ENCODE assay signal across 8 cellular contexts in the genomic region with DNA sequence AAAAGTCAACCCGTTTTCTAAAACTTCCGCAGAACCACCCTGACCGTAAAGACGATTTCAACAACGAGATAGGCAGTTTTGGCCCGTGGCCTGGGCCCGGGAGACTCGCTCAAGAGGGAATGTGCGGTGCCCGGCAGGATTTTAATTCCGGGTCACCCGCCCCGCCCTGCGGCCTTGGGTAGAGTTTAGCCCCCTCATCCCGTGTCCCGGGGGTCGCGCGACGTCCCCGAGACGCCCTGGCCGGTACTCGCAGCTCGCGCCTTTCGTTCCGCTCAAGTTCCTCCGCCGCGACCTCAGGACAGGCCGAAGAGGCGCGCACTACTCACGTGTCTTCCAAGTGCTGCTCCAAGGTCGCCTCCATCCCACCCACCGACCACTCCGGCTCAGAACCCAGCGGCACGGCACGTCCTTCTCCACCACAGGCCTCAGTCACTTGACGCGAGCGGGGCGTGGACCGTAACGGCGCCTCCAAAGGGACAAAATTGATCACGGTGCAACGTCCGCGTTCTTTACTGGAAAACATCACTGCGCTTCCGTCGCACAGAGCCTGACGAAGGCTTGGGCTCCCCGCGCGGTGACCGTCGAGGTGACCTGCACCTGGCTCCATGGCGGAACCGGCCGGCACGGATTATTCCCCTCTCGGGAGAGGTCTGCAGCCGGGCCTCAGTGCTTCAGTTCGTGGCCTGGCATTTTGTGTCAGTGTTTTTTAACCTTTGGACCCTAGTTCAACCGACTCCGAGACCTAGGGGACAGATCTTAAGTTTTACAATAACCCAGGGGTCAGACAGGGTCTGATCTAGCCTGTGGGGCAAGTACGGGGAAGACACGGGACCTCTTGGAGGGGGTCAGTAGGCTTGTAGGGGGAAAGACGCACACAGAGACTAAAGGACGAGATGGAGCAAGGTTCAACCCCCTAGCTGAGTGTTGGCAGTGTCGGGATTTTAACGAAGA. TPM values are rescaled to one million over a fixed set of nuclear protein-coding genes. Genes with fewer than 3 reads are reported as not detected.
DNase-seq lines count a peak whose midpoint lies in the region; ATAC-seq and TF ChIP-seq lines count a peak whose summit lies in the region.

TSS of gene LAMTOR5 (minus strand) at position 435 of the 951 bp plus-strand sequence. CDS start at position 361, 74 bp downstream.

- H2AFZ ChIP-seq in PC-9, result peak within 1 kb of the TSS; percentile 94

- H3K4me1 ChIP-seq in PC-9 (replicated peaks; ENCODE audit: insufficient read depth) (peaks cover 22% of the 10 kb centered on the region), mucosa of rectum (ENCODE audit: control insufficient read depth in 2 of 2, insufficient read depth in 2 of 2, low read length in 2 of 2) (peaks cover 4 to 8% of the 10 kb centered on the region in 2 donors)

- TF ChIP-seq POLR2A in erythroblast (IDR thresholded peaks at IDR 0.05; ENCODE audit: low read length), result peak; percentile 97

- H3K36me3 ChIP-seq in PC-9 (ENCODE audit: low read depth), result peaks cover 29% of the 10 kb centered on the region
- H3K36me3 ChIP-seq in mucosa of rectum (ENCODE audit: control insufficient read depth in 2 of 2, insufficient read depth in 2 of 2, low read length in 2 of 2), result peaks cover 19 to 21% of the 10 kb centered on the region in 2 donors

- no peaks in the 10 kb centered on the region for H3K9me2 ChIP-seq in PC-9 (ENCODE audit: insufficient read depth)

- TF ChIP-seq CTCF in PC-9 (conservative IDR thresholded peaks at IDR 0.05), result peak; percentile 40; the same call in 1 of the 2 replicates

- H3K27me3 ChIP-seq in PC-9 (ENCODE audit: insufficient read depth, low read depth) (no peaks in the 10 kb centered on the region), mucosa of rectum (ENCODE audit: control insufficient read depth in 2 of 2, insufficient read depth in 2 of 2, low read length in 2 of 2) (no peaks in the 10 kb centered on the region)

- peak within 1 kb of the TSS; percentile 99 to 100 for H3K9ac ChIP-seq in mucosa of rectum (ENCODE audit: low read depth in 1 of 2, low read length in 2 of 2)

- no peaks in the 10 kb centered on the region for H3K9me3 Mint-ChIP-seq in IgD-negative memory B cell
- H3K9me3 Mint-ChIP-seq in activated T-cell treated with anti-CD3 and anti-CD28 coated beads, Interleukin-2, amount 50 U/mL, for 24 hours, result no peaks in the 10 kb centered on the region

- DNase-seq in DMS153 (lab: John Stamatoyannopoulos, UW), result peak; percentile 78
- DNase-seq in PC-9, result peak; percentile 93
- peak; percentile 93 for DNase-seq in activated T-cell treated with anti-CD3 and anti-CD28 coated beads, Interleukin-2, amount 50 U/mL, for 24 hours
- peak; percentile 96 for DNase-seq in erythroblast (lab: John Stamatoyannopoulos, UW)
- DNase-seq in stimulated activated CD8-positive, alpha-beta memory T cell treated with anti-CD3 and anti-CD28 coated beads, Interleukin-4, amount 100 ng/mL, for 48 hours, result peak; percentile 95

- BruUV-seq in PC-9 (replicated peaks; lab: Mats Ljungman, UMichigan), result TSS peak; percentile 74

- H3K4me3 ChIP-seq in PC-9 (peak within 1 kb of the TSS; percentile 84), mucosa of rectum (ENCODE audit: low read length in 2 of 2) (peak within 1 kb of the TSS; percentile 92 to 97)

- H3K4me3 Mint-ChIP-seq in IgD-negative memory B cell, result peak within 1 kb of the TSS; percentile 86 to 100 (median 99)
- peak within 1 kb of the TSS; percentile 100 for H3K4me3 Mint-ChIP-seq in activated T-cell treated with anti-CD3 and anti-CD28 coated beads, Interleukin-2, amount 50 U/mL, for 24 hours

- H3K27ac Mint-ChIP-seq in IgD-negative memory B cell, result peak within 1 kb of the TSS; percentile 63 to 100 (median 97)
- H3K27ac Mint-ChIP-seq in activated T-cell treated with anti-CD3 and anti-CD28 coated beads, Interleukin-2, amount 50 U/mL, for 24 hours, result peak within 1 kb of the TSS; percentile 100

- H3K27me3 Mint-ChIP-seq in IgD-negative memory B cell, result no peaks in the 10 kb centered on the region
- H3K27me3 Mint-ChIP-seq in activated T-cell treated with anti-CD3 and anti-CD28 coated beads, Interleukin-2, amount 50 U/mL, for 24 hours, result no peaks in the 10 kb centered on the region

- intact Hi-C loops in PC-9 (cut with micrococcal nuclease; ENCODE audit: unreplicated experiment), result loop anchor here (1.0 kb wide), 1 partner anchor 69 kb away; no protein-coding TSS in a partner anchor

- peaks cover 7% of the 10 kb centered on the region for H3K36me3 Mint-ChIP-seq in IgD-negative memory B cell
- peaks cover 43% of the 10 kb centered on the region for H3K36me3 Mint-ChIP-seq in activated T-cell treated with anti-CD3 and anti-CD28 coated beads, Interleukin-2, amount 50 U/mL, for 24 hours (ENCODE audit: low read depth)

- H3K4me2 ChIP-seq in PC-9, result peak within 1 kb of the TSS; percentile 89

- POLR2A ChIA-PET in PC-9 (lab: Charles Lee; ENCODE audit: unreplicated experiment), result interaction anchor here (0.7 kb wide), 1 partner anchor 58 kb away, joined by 3 read pairs; no protein-coding TSS in a partner anchor

- H4K20me1 ChIP-seq in PC-9 (ENCODE audit: insufficient read depth), result no peaks in the 10 kb centered on the region; the same call in 1 of the 2 replicates

- H3K27ac ChIP-seq in PC-9 (peak within 1 kb of the TSS; percentile 60), mucosa of rectum (ENCODE audit: low read depth in 2 of 2, low read length in 2 of 2) (peak within 1 kb of the TSS; percentile 93 to 95)

- CTCF ChIA-PET in PC-9 (lab: Charles Lee), result no interaction called here

- no peaks in the 10 kb centered on the region for H3K9me3 ChIP-seq in PC-9 (ENCODE audit: insufficient read depth, low read depth)
- no peaks in the 10 kb centered on the region for H3K9me3 ChIP-seq in mucosa of rectum (ENCODE audit: control insufficient read depth in 2 of 2, low read length in 2 of 2)

- H3K79me2 ChIP-seq in PC-9 (ENCODE audit: low read depth), result peaks cover 49% of the 10 kb centered on the region

- peaks cover 14 to 17% (median 16%) of the 10 kb centered on the region in 3 donors for H3K4me1 Mint-ChIP-seq in IgD-negative memory B cell
- peaks cover 24% of the 10 kb centered on the region for H3K4me1 Mint-ChIP-seq in activated T-cell treated with anti-CD3 and anti-CD28 coated beads, Interleukin-2, amount 50 U/mL, for 24 hours (ENCODE audit: low read depth)

- peak; percentile 83 for ATAC-seq in GM21528 (IDR thresholded peaks at IDR 0.05; ENCODE audit: low FRiP score, unreplicated experiment)

- H3F3A ChIP-seq in PC-9 (ENCODE audit: insufficient read depth, low read depth), result peaks cover 29% of the 10 kb centered on the region; the same call in 1 of the 2 replicates

RNA-seq across cellular contexts. Expression of gene LAMTOR5, which starts in this region (rescaled TPM):
- polyA plus RNA-seq in IgD-negative memory B cell, result 366 TPM
- 140 and 160 TPM in 2 replicates for total RNA-seq in PC-9 (2021)

Comparison
In these comparisons a context has a peak if more than half of its experiments do, and no peak if none do; other contexts are left out.
1. Peak in every context shown above with its lines: DNase-seq, ATAC-seq, H3K4me3 ChIP-seq and H3K27ac ChIP-seq.